Comparison of ENCODE assay signal across 8 cellular contexts in the genomic region with DNA sequence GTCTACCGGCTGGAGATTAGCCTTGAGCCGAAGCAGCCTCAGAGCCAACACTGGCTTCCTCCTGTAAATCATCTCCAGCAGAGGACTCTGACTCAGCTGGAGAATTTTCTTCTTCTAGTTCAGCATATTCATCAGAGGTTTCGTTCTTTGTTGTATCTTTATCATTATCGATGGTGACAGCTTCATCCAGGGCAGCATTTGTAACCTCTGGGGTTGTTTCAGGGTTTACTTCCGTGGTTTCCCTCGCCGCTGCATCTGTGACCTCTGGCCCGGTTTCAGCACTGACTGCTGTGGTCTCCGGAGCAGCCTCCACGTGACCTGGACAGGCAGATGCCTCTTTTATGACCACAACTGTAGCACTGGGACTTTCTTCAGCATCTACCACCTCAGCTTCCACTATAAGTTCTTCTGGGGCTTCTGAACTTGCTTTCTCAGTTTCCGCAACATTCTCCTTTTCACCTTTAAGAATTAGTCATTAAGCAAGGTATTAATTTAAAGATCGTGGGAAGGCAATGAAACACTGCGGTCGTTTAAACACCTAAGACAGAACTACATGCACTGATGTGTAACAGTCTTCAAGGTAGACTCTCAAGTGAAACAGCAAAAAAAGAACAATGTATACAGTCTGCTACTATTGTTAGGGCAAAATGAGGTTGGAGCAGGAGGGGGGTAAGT. TPM values are rescaled to one million over a fixed set of nuclear protein-coding genes. Genes with fewer than 3 reads are reported as not detected.
DNase-seq lines count a peak whose midpoint lies in the region; ATAC-seq lines count a peak whose summit lies in the region.

No MANE protein-coding gene starts in this region.

- DNase-seq in AML-193 (lab: John Stamatoyannopoulos, UW): peak; percentile 84 to 86
- peak; percentile 67 to 69 for DNase-seq in SJCRH30
- DNase-seq in activated gamma-delta T cell treated with anti-CD3 and anti-CD28 coated beads, Interleukin-2, amount 50 U/mL, for 16 hours (ENCODE audit: low read depth): peak; percentile 58
- DNase-seq in germinal center (ENCODE audit: low spot score): peak; percentile 65
- peak; percentile 90 for DNase-seq in posterior vena cava (ENCODE audit: low spot score)
- DNase-seq in ureter (ENCODE audit: low spot score): peak; percentile 57

- peak overlapping the region; percentile 54 for H3K4me3 ChIP-seq in SJCRH30

- intact Hi-C loops in posterior vena cava (cut with DNase I): no loop called here

- ATAC-seq in GM19328 (IDR thresholded peaks at IDR 0.05; ENCODE audit: unreplicated experiment) (peak; percentile 99), HG03432 (IDR thresholded peaks at IDR 0.05; ENCODE audit: unreplicated experiment) (peak; percentile 97)

- peak overlapping the region; percentile 41 for H3K27ac ChIP-seq in SJCRH30

- peaks cover 4% of the 10 kb centered on the region; the same call in 1 of the 2 replicates for H3K36me3 ChIP-seq in SJCRH30

- H3K27me3 ChIP-seq in SJCRH30: no peaks in the 10 kb centered on the region

- H3K4me1 ChIP-seq in SJCRH30: peaks cover 16% of the 10 kb centered on the region

- no peaks in the 10 kb centered on the region for H3K9me3 ChIP-seq in SJCRH30 (replicated peaks)

RNA-seq across cellular contexts. Expression of a gene that starts 13.3 kb away (rescaled TPM):
- 22.3 and 27.2 TPM in 2 replicates for total RNA-seq in SJCRH30 (2014; rRNA removed; shearing (Covaris generic))
- total RNA-seq in posterior vena cava: 1 to 10 TPM; 2.1 to 4.2 TPM
- total RNA-seq in ureter: 0.75 TPM

RNA-seq across cellular contexts. Expression of a gene that starts 34.6 kb away (rescaled TPM):
- total RNA-seq in SJCRH30 (2014; rRNA removed; shearing (Covaris generic)): 80.3 and 82.0 TPM in 2 replicates
- 10 to 100 TPM; 36.0 to 57.0 TPM for total RNA-seq in posterior vena cava
- total RNA-seq in ureter: 59.0 TPM

RNA-seq across cellular contexts. Expression of a gene that starts 35.6 kb away (rescaled TPM):
- 40.0 and 44.1 TPM in 2 replicates for total RNA-seq in SJCRH30 (2014; rRNA removed; shearing (Covaris generic))
- total RNA-seq in posterior vena cava (10 to 100 TPM; 42.8 to 49.0 TPM), ureter (59.8 TPM)

Comparison
In these comparisons a context has a peak if more than half of its experiments do, and no peak if none do; other contexts are left out.
1. Peak in every context shown above with its lines: DNase-seq, ATAC-seq, H3K4me3 ChIP-seq and H3K27ac ChIP-seq.